ENCODE assay signal across 21 cellular contexts in genomic region chr1:115910231-115910630, GRCh38.
A peak's percentile ranks its signal among the peaks of the same experiment; 100 is the strongest.
DNase-seq lines count a peak whose midpoint lies in the region; FAIRE-seq and TF ChIP-seq lines count a peak whose summit lies in the region.
"Had no signal": no experiment of that assay in that cellular context is flagged by ENCODE, and none has a peak within 500 bp of the region (broad histone marks: within the 10 kb centered on the region; RNA-seq: fewer than 3 reads in every experiment).

No MANE protein-coding gene starts in this region.

- peaks cover 30% of the 10 kb centered on the region for H3K4me1 ChIP-seq in BLaER1
- peaks cover 44% of the 10 kb centered on the region for H3K4me1 ChIP-seq in HAP-1
- H3K4me1 ChIP-seq: A549, BE2C, Caco-2 had no signal

- FAIRE-seq in H54 (lab: Jason Lieb, UNC) = no peak
- FAIRE-seq: A549, G401.6, GM12892 had no signal

- in situ Hi-C loops in HAP-1 (cut with MboI; ENCODE audit: low sequenced_read_pairs) = no loop called here

- peaks cover 3% of the 10 kb centered on the region for H3K27me3 Mint-ChIP-seq in glutamatergic neuron (ENCODE audit: unreplicated experiment)
- peaks cover 5% of the 10 kb centered on the region for H3K27me3 Mint-ChIP-seq in activated CD4-positive, alpha-beta memory T cell treated with anti-CD3 and anti-CD28 coated beads for 36 hours

- H3K27me3 ChIP-seq in BLaER1 (no peaks in the 10 kb centered on the region), HAP-1 (ENCODE audit: low read depth) (no peaks in the 10 kb centered on the region)

- H3K9me3 Mint-ChIP-seq in glutamatergic neuron (ENCODE audit: unreplicated experiment) = peaks cover 1% of the 10 kb centered on the region
- H3K9me3 Mint-ChIP-seq in activated CD4-positive, alpha-beta memory T cell treated with anti-CD3 and anti-CD28 coated beads for 36 hours = no peaks in the 10 kb centered on the region
- H3K9me3 Mint-ChIP-seq: CD8-positive, alpha-beta T cell had no signal

- POLR2A ChIA-PET in activated CD4-positive, alpha-beta memory T cell treated with anti-CD3 and anti-CD28 coated beads for 36 hours (lab: Charles Lee) = no interaction called here

- no peak for TF ChIP-seq CTCF in glutamatergic neuron (IDR thresholded peaks at IDR 0.05; ENCODE audit: partially characterized antibody, unreplicated experiment)

- H4K20me1 ChIP-seq in BLaER1 = no peaks in the 10 kb centered on the region

- H3K9ac ChIP-seq in BLaER1 = no peak overlapping the region

- H3K27ac Mint-ChIP-seq in glutamatergic neuron (ENCODE audit: unreplicated experiment) = no peak overlapping the region
- no peak overlapping the region for H3K27ac Mint-ChIP-seq in activated CD4-positive, alpha-beta memory T cell treated with anti-CD3 and anti-CD28 coated beads for 36 hours
- H3K27ac Mint-ChIP-seq: CD4-positive, CD25-positive, alpha-beta regulatory T cell; CD8-positive, alpha-beta T cell had no signal

- peaks cover 8% of the 10 kb centered on the region for H3K36me3 Mint-ChIP-seq in glutamatergic neuron (ENCODE audit: unreplicated experiment)
- H3K36me3 Mint-ChIP-seq in activated CD4-positive, alpha-beta memory T cell treated with anti-CD3 and anti-CD28 coated beads for 36 hours = no peaks in the 10 kb centered on the region
- H3K36me3 Mint-ChIP-seq: CD4-positive, CD25-positive, alpha-beta regulatory T cell; CD8-positive, alpha-beta T cell had no signal

- H3K4me3 Mint-ChIP-seq in glutamatergic neuron (ENCODE audit: unreplicated experiment) = peak overlapping the region; percentile 34
- H3K4me3 Mint-ChIP-seq in activated CD4-positive, alpha-beta memory T cell treated with anti-CD3 and anti-CD28 coated beads for 36 hours = no peak overlapping the region
- H3K4me3 Mint-ChIP-seq: CD4-positive, CD25-positive, alpha-beta regulatory T cell; CD8-positive, alpha-beta T cell had no signal

- peak overlapping the region; percentile 28; the same call in 1 of the 2 replicates for H3K27ac ChIP-seq in BLaER1
- H3K27ac ChIP-seq: A549, C4-2B had no signal

- CTCF ChIA-PET in activated CD4-positive, alpha-beta memory T cell treated with anti-CD3 and anti-CD28 coated beads for 36 hours (lab: Charles Lee) = no interaction called here

- intact Hi-C loops in activated CD4-positive, alpha-beta memory T cell treated with anti-CD3 and anti-CD28 coated beads for 36 hours (cut with micrococcal nuclease) = no loop called here

- peak overlapping the region; percentile 61 for H3K4me2 ChIP-seq in BLaER1
- H3K4me2 ChIP-seq: A549 had no signal

- H3K4me3 ChIP-seq in BLaER1 (no peak overlapping the region), HAP-1 (no peak overlapping the region)
- H3K4me3 ChIP-seq: A549 had no signal

- H3K9me3 ChIP-seq in BLaER1 = no peaks in the 10 kb centered on the region
- no peaks in the 10 kb centered on the region for H3K9me3 ChIP-seq in HAP-1
- H3K9me3 ChIP-seq: A549, BE2C, Caco-2 had no signal

- DNase-seq in HAP-1 (ENCODE audit: low spot score in 2 of 2) = peak; percentile 74 to 92
- no peak for DNase-seq in glutamatergic neuron
- no peak for DNase-seq in hypothalamus (lab: John Stamatoyannopoulos, UW)
- no peak for DNase-seq in H54 (ENCODE audit: insufficient read length, low spot score)
- DNase-seq in activated CD4-positive, alpha-beta memory T cell treated with anti-CD3 and anti-CD28 coated beads for 36 hours = no peak
- DNase-seq: 8988T; ACHN; AML-193; BE2C; Caco-2; CD4-positive, CD25-positive, alpha-beta regulatory T cell; CD8-positive, alpha-beta T cell; DMS153; DND-41; GOT3; H7 had no signal

- H3K36me3 ChIP-seq in BLaER1 (no peaks in the 10 kb centered on the region), HAP-1 (replicated peaks) (no peaks in the 10 kb centered on the region)
- H3K36me3 ChIP-seq: BE2C had no signal

- no peak for TF ChIP-seq POLR2A in H54 (IDR thresholded peaks at IDR 0.05; ENCODE audit: low read depth, low read length)

- peaks cover 41% of the 10 kb centered on the region for H3K4me1 Mint-ChIP-seq in glutamatergic neuron (ENCODE audit: low read depth, unreplicated experiment)
- no peaks in the 10 kb centered on the region for H3K4me1 Mint-ChIP-seq in activated CD4-positive, alpha-beta memory T cell treated with anti-CD3 and anti-CD28 coated beads for 36 hours (ENCODE audit: low read depth)
- H3K4me1 Mint-ChIP-seq: CD4-positive, CD25-positive, alpha-beta regulatory T cell had no signal

Comparison
In these comparisons a context has a peak if more than half of its experiments do, and no peak if none do; other contexts are left out.
1. DNase-seq: peak in HAP-1 (2 of 2); none in glutamatergic neuron (single experiment), hypothalamus (0 of 51), H54 (single experiment) and activated CD4-positive, alpha-beta memory T cell treated with anti-CD3 and anti-CD28 coated beads for 36 hours (single experiment).